ENCODE assay signal across 8 cellular contexts in the genomic region with DNA sequence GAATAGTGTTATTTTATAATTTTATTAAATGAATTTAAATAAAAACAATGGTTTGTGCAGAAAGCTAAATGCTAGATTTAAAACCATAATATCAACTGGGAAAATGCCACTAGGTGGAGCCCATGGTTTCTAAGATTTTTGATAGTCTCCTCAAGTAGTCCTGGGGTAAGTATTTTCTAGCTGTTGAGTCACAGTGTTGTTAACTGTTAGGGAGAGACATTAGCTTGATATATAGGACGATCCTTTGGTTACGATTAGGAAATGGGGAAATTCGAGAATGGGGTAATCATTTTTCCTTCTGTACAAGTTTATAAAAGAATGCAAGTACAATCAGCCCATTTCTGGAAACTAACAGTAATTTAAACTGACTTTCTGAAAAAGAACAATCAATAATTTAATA.
DNase-seq lines count a peak whose midpoint lies in the region; ATAC-seq, FAIRE-seq and TF ChIP-seq lines count a peak whose summit lies in the region.

No MANE protein-coding gene starts in this region.

- intact Hi-C loops in mammary epithelial cell (cut with micrococcal nuclease) (loop anchor here (1.0 to 10.0 kb wide), 4 partner anchors 377 to 949 kb away; no protein-coding TSS in a partner anchor), left colon (cut with DNase I, micrococcal nuclease) (loop anchor here in 1 of 2 donors (5.0 to 10.0 kb wide), 2 partner anchors 913 to 951 kb away; no protein-coding TSS in a partner anchor)

- CTCF ChIA-PET in mammary epithelial cell (lab: Charles Lee; ENCODE audit: low non-redundant PET): interaction anchor here (0.6 to 1.1 kb wide), 3 partner anchors 469 to 950 kb away, joined by 3 to 6 read pairs (median 4); no protein-coding TSS in a partner anchor

- no peak for FAIRE-seq in urothelium cell line (lab: Jason Lieb, UNC)

- no TSS peak for BruUV-seq in mammary epithelial cell (replicated peaks; lab: Mats Ljungman, UMichigan)

- no peaks in the 10 kb centered on the region for H3K9me2 ChIP-seq in GM23248 (ENCODE audit: insufficient read depth)

- dilution Hi-C loops in mammary epithelial cell (cut with HindIII; ENCODE audit: low sequenced_read_pairs): no loop called here

- TF ChIP-seq CTCF in mammary epithelial cell (conservative IDR thresholded peaks at IDR 0.05 in 1 of 2, IDR thresholded peaks at IDR 0.05 in 1 of 2; ENCODE audit: extremely low read depth in 1 of 2, insufficient read depth in 1 of 2, low read depth in 1 of 2, low read length in 2 of 2): peak; percentile 53 to 67

- no peaks in the 10 kb centered on the region for H3K27me3 ChIP-seq in GM23248 (replicated peaks; ENCODE audit: insufficient read depth)
- H3K27me3 ChIP-seq in mammary epithelial cell (ENCODE audit: insufficient read depth, low read length): peaks cover 1% of the 10 kb centered on the region

- H3K4me1 ChIP-seq in GM23248 (ENCODE audit: insufficient read depth): 0 out of 2 replicates have a peak, but pooled peaks cover 4% of the 10 kb centered on the region
- H3K4me1 ChIP-seq in mammary epithelial cell (ENCODE audit: insufficient read depth, low read length): no peaks in the 10 kb centered on the region

- no peaks in the 10 kb centered on the region for H3F3A ChIP-seq in GM23248 (ENCODE audit: insufficient read depth)

- 0% methylated on average over 3 of the region's 3 CpGs for WGBS in GM23248 (ENCODE audit: low coverage in 1 of 2, low lambda C conversion rate in 2 of 2, missing lambda C conversion rate in 2 of 2), 2 experiments
- WGBS in mammary epithelial cell (ENCODE audit: low coverage, missing lambda C conversion rate): 3% methylated on average over 3 of the region's 3 CpGs

- peak overlapping the region; percentile 36; the same call in 1 of the 2 replicates for H2AFZ ChIP-seq in GM23248
- H2AFZ ChIP-seq in mammary epithelial cell (ENCODE audit: low read depth, low read length): no peak overlapping the region

- H3K9ac ChIP-seq in GM23248 (0 out of 2 replicates have a peak overlapping the region, but pooled peaks have one; percentile 16), mammary epithelial cell (ENCODE audit: insufficient read depth, low read length) (no peak overlapping the region)

- H3K79me2 ChIP-seq in GM23248 (ENCODE audit: insufficient read depth) (no peaks in the 10 kb centered on the region), mammary epithelial cell (ENCODE audit: insufficient read depth, low read length) (no peaks in the 10 kb centered on the region)

- no peaks in the 10 kb centered on the region for H3K9me3 ChIP-seq in GM23248 (ENCODE audit: low read depth)
- no peaks in the 10 kb centered on the region for H3K9me3 ChIP-seq in mammary epithelial cell (replicated peaks; ENCODE audit: insufficient read depth, low read length)

- in situ Hi-C loops in GM23248 (cut with MboI): loop anchor here (10.0 kb wide), 1 partner anchor 931 kb away; no protein-coding TSS in a partner anchor
- in situ Hi-C loops in mammary epithelial cell (cut with MboI; ENCODE audit: low sequenced_read_pairs in 2 of 2): loop anchor here (10.0 to 25.0 kb wide), 2 partner anchors 903 to 911 kb away; no protein-coding TSS in a partner anchor

- H3K4me2 ChIP-seq in GM23248 (ENCODE audit: unreplicated experiment) (peak overlapping the region; percentile 64), mammary epithelial cell (ENCODE audit: insufficient read depth, low read depth, low read length) (peak overlapping the region; percentile 54)

- H3K27ac ChIP-seq in GM23248 (no peak overlapping the region), mammary epithelial cell (ENCODE audit: insufficient read depth, low read depth, low read length) (no peak overlapping the region)

- H3K4me3 ChIP-seq in GM23248 (peak overlapping the region; percentile 41), mammary epithelial cell (replicated peaks in 1 of 3; ENCODE audit: insufficient read depth in 1 of 3, low read depth in 2 of 3, low read length in 3 of 3) (no peak overlapping the region)

- DNase-seq in COLO668 (lab: John Stamatoyannopoulos, UW; ENCODE audit: unreplicated experiment) (peak; percentile 12), GM23248 (peak; percentile 87), NCI-H446 treated with DMSO at 0.1 percent for 48 hours (lab: John Stamatoyannopoulos, UW) (peak; percentile 43), mammary epithelial cell (peak; percentile 81), left colon (peak in 1 of 2 donors; percentile 34), urothelium cell line (ENCODE audit: low spot score) (peak; percentile 31), T1000 (lab: John Stamatoyannopoulos, UW) (no peak)

- H4K20me1 ChIP-seq in GM23248 (ENCODE audit: insufficient read depth) (no peaks in the 10 kb centered on the region), mammary epithelial cell (ENCODE audit: insufficient read depth, low read length) (no peaks in the 10 kb centered on the region)

- ATAC-seq in left colon (peak; percentile 71), GM21381 (IDR thresholded peaks at IDR 0.05; ENCODE audit: unreplicated experiment) (no peak)

- H3K36me3 ChIP-seq in GM23248 (ENCODE audit: low read depth): no peaks in the 10 kb centered on the region
- no peaks in the 10 kb centered on the region for H3K36me3 ChIP-seq in mammary epithelial cell (ENCODE audit: insufficient read depth, low read length)
